ENCODE assay signal across 1 cellular context in the genomic region with DNA sequence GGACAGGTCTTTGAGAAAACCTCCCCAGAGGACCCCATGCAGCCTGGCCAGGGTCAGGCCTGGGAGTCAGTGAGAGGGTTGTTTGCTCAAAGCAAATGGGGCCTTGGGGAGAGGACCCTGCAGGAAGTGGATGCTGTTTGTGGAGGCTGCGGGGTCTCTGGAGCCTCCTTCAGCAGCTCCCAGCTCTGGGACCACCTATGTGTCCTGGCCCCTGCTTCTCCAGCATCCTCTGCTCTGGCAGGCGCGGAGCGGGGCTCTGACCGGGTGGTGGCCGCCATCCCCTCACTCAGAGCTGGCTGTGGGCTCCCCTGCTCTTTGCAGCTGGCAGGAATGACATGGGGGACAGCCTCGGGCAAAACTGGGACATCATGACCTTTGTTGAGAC.
TF ChIP-seq lines count a peak whose summit lies in the region.

No MANE protein-coding gene starts in this region.

TF ChIP-seq in HepG2, 621 proteins besides CTCF, POLR2A, EP300 and RAD21 (continued from another document):
- no peak for TF ChIP-seq NFE2L2 (IDR thresholded peaks at IDR 0.05; ENCODE audit: low read length)
- no peak for TF ChIP-seq JDP2 (CRISPR knock-in tag; IDR thresholded peaks at IDR 0.05; ENCODE audit: borderline replicate concordance)
- TF ChIP-seq HNF1B (CRISPR knock-in tag; IDR thresholded peaks at IDR 0.05): peak; percentile 66
- TF ChIP-seq, protein P1, sequence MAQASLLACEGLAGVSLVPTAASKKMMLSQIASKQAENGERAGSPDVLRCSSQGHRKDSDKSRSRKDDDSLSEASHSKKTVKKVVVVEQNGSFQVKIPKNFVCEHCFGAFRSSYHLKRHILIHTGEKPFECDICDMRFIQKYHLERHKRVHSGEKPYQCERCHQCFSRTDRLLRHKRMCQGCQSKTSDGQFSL (CRISPR knock-in tag; IDR thresholded peaks at IDR 0.05): no peak
- peak; percentile 46; the same call in 1 of the 2 replicates for TF ChIP-seq ZNF607 (CRISPR knock-in tag; IDR thresholded peaks at IDR 0.05; ENCODE audit: borderline replicate concordance)
- 0 out of 2 replicates have a peak, but pooled peaks have one; percentile 22 for TF ChIP-seq ZNF747 (CRISPR knock-in tag; IDR thresholded peaks at IDR 0.05; ENCODE audit: borderline replicate concordance)
- TF ChIP-seq HHEX (CRISPR knock-in tag; IDR thresholded peaks at IDR 0.05): no peak
- TF ChIP-seq ZNF703 (CRISPR knock-in tag; IDR thresholded peaks at IDR 0.05; ENCODE audit: borderline replicate concordance): no peak
- TF ChIP-seq ZNF841 (CRISPR knock-in tag; IDR thresholded peaks at IDR 0.05; ENCODE audit: borderline replicate concordance): no peak
- no peak for TF ChIP-seq CCAR2 (optimal IDR thresholded peaks at IDR 0.05; ENCODE audit: low read depth, low read length)
- TF ChIP-seq SATB2 (CRISPR knock-in tag; IDR thresholded peaks at IDR 0.05): no peak
- peak; percentile 79 for TF ChIP-seq ZBTB7A (CRISPR knock-in tag; IDR thresholded peaks at IDR 0.05)
- TF ChIP-seq ZUFSP (CRISPR knock-in tag; IDR thresholded peaks at IDR 0.05; ENCODE audit: borderline replicate concordance): no peak
